Comparison of ENCODE assay signal across 9 cellular contexts in genomic region chr1:243508303-243508713, GRCh38.
DNase-seq lines count a peak whose midpoint lies in the region; ATAC-seq, FAIRE-seq and TF ChIP-seq lines count a peak whose summit lies in the region.
"Had no signal": no experiment of that assay in that cellular context is flagged by ENCODE, and none has a peak within 500 bp of the region (broad histone marks: within the 10 kb centered on the region; RNA-seq: fewer than 3 reads in every experiment).

No MANE protein-coding gene starts in this region.

- no peak for TF ChIP-seq CTCF in tibial nerve (IDR thresholded peaks at IDR 0.05)

- CTCF ChIA-PET in activated CD8-positive, alpha-beta memory T cell treated with anti-CD3 and anti-CD28 coated beads, Interleukin-2, amount 10 ng/mL, durations not matched to agents 7 days and 5 days (lab: Charles Lee) = interaction anchor here (0.6 to 2.2 kb wide), 7 partner anchors 13 to 165 kb away, joined by 3 to 5 read pairs (median 4); no protein-coding TSS in a partner anchor

- no peak overlapping the region for H3K27ac ChIP-seq in small intestine (ENCODE audit: low read depth in 1 of 2, low read length in 1 of 2)
- H3K27ac ChIP-seq in tibial nerve = no peak overlapping the region
- H3K27ac ChIP-seq: skin epidermis had no signal

- H3K27ac Mint-ChIP-seq in activated CD8-positive, alpha-beta memory T cell treated with anti-CD3 and anti-CD28 coated beads, Interleukin-2, amount 10 ng/mL, durations not matched to agents 7 days and 5 days = peak overlapping the region; percentile 92

- no peaks in the 10 kb centered on the region for H3K4me1 ChIP-seq in small intestine (ENCODE audit: control insufficient read depth in 2 of 2, insufficient read depth in 1 of 2, low read depth in 1 of 2, low read length in 1 of 2)
- no peaks in the 10 kb centered on the region for H3K4me1 ChIP-seq in tibial nerve

- no peak for TF ChIP-seq POLR2A in tibial nerve (IDR thresholded peaks at IDR 0.05)

- peak; percentile 83 for DNase-seq in activated CD8-positive, alpha-beta memory T cell treated with anti-CD3 and anti-CD28 coated beads, Interleukin-2, amount 10 ng/mL, durations not matched to agents 7 days and 5 days
- peak; percentile 16 for DNase-seq in small intestine
- no peak for DNase-seq in tibial nerve (ENCODE audit: low spot score in 2 of 2)
- no peak for DNase-seq in NCI-H524 treated with DMSO at 0.1 percent for 48 hours (lab: John Stamatoyannopoulos, UW)

- H3K9me3 ChIP-seq in small intestine (ENCODE audit: control insufficient read depth, low read depth) = no peaks in the 10 kb centered on the region
- H3K9me3 ChIP-seq in tibial nerve = no peaks in the 10 kb centered on the region

- H3K36me3 Mint-ChIP-seq in activated CD8-positive, alpha-beta memory T cell treated with anti-CD3 and anti-CD28 coated beads, Interleukin-2, amount 10 ng/mL, durations not matched to agents 7 days and 5 days = peaks cover 33% of the 10 kb centered on the region

- FAIRE-seq in small intestine (lab: Jason Lieb, UNC) = no peak
- FAIRE-seq: bronchial epithelial cell had no signal

- H3K27me3 ChIP-seq in small intestine (ENCODE audit: control insufficient read depth in 2 of 2, insufficient read depth in 2 of 2, low read length in 2 of 2) (no peaks in the 10 kb centered on the region), tibial nerve (no peaks in the 10 kb centered on the region)

- H3K36me3 ChIP-seq in small intestine (ENCODE audit: control insufficient read depth in 2 of 2, insufficient read depth in 2 of 2, low read length in 2 of 2) (no peaks in the 10 kb centered on the region), tibial nerve (peaks cover 0 to 78% (median 0%) of the 10 kb centered on the region in 3 donors)

- H3K4me3 Mint-ChIP-seq in activated CD8-positive, alpha-beta memory T cell treated with anti-CD3 and anti-CD28 coated beads, Interleukin-2, amount 10 ng/mL, durations not matched to agents 7 days and 5 days = peak overlapping the region; percentile 66

- no peak for TF ChIP-seq EP300 in tibial nerve (IDR thresholded peaks at IDR 0.05)

- no peaks in the 10 kb centered on the region for H3K27me3 Mint-ChIP-seq in activated CD8-positive, alpha-beta memory T cell treated with anti-CD3 and anti-CD28 coated beads, Interleukin-2, amount 10 ng/mL, durations not matched to agents 7 days and 5 days

- H3K4me3 ChIP-seq in small intestine (ENCODE audit: low read depth in 1 of 2, low read length in 2 of 2) (no peak overlapping the region), tibial nerve (no peak overlapping the region)
- H3K4me3 ChIP-seq: skin epidermis had no signal

- 65 to 81% (median 71%) methylated on average over 9 of the region's 9 CpGs for WGBS in small intestine, 3 donors
- 82 to 83% methylated on average over 9 of the region's 9 CpGs for WGBS in tibial nerve, 2 donors

- ATAC-seq in GM19372 (IDR thresholded peaks at IDR 0.05; ENCODE audit: low read depth, unreplicated experiment) (peak; percentile 62), HG02798 (IDR thresholded peaks at IDR 0.05; ENCODE audit: poor library complexity, unreplicated experiment) (peak; percentile 63), GM21786 (IDR thresholded peaks at IDR 0.05; ENCODE audit: unreplicated experiment) (no peak)
- peak; percentile 98 for ATAC-seq in activated CD8-positive, alpha-beta memory T cell treated with anti-CD3 and anti-CD28 coated beads, Interleukin-2, amount 10 ng/mL, durations not matched to agents 7 days and 5 days

- no peaks in the 10 kb centered on the region for H3K9me3 Mint-ChIP-seq in activated CD8-positive, alpha-beta memory T cell treated with anti-CD3 and anti-CD28 coated beads, Interleukin-2, amount 10 ng/mL, durations not matched to agents 7 days and 5 days (ENCODE audit: low read depth)

- H3K4me1 Mint-ChIP-seq in activated CD8-positive, alpha-beta memory T cell treated with anti-CD3 and anti-CD28 coated beads, Interleukin-2, amount 10 ng/mL, durations not matched to agents 7 days and 5 days = peaks cover 47% of the 10 kb centered on the region

Comparison
In these comparisons a context has a peak if more than half of its experiments do, and no peak if none do; other contexts are left out.
1. DNase-seq: peak in activated CD8-positive, alpha-beta memory T cell treated with anti-CD3 and anti-CD28 coated beads, Interleukin-2, amount 10 ng/mL, durations not matched to agents 7 days and 5 days (single experiment) and small intestine (single experiment); none in tibial nerve (0 of 2) and NCI-H524 treated with DMSO at 0.1 percent for 48 hours (single experiment).